ENCODE assay signal across 20 cellular contexts in the genomic region with DNA sequence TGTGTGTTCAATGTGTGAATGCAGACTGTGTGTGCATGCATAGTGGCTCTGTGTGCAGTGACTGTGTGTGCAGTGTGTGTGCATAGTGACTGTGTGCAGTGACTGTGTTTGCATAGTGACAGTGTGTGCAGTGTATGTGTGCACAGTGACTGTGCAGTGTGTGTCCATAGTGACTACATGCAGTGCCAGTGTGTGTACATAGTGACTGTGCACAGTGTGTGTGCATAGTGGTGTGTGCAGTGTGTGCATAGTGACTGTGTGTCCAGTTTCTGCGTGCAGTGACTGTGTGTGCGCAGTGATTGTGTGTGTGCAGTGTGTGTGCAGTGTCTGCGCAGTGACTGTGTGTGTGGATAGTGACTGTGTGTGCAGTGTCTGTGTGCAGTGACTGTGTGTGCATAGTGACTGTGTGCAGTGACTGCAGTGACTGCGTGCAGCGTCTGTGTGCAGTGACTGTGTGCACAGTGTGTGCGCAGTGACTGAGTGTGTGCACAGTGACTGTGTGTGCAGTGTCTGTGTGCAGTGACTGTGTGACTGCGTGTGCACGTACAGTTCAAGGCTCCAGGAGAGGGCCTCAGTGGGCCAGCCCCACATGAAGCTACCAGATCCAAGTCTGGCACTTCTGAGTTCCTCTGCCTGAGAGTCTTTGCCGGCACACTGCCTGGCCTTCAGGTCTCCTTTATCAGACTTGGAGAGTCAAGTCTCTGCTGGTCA.
DNase-seq lines count a peak whose midpoint lies in the region; ATAC-seq, FAIRE-seq and TF ChIP-seq lines count a peak whose summit lies in the region.
"Had no signal": no experiment of that assay in that cellular context is flagged by ENCODE, and none has a peak within 500 bp of the region (broad histone marks: within the 10 kb centered on the region; RNA-seq: fewer than 3 reads in every experiment).

No MANE protein-coding gene starts in this region.

- H2AFZ ChIP-seq in osteoblast (ENCODE audit: low read length): no peak overlapping the region
- H2AFZ ChIP-seq: PC-9 had no signal

- H3K4me2 ChIP-seq in osteoblast (ENCODE audit: insufficient read depth, low read length): no peak overlapping the region
- H3K4me2 ChIP-seq: PC-9 had no signal

- H3K9me3 Mint-ChIP-seq in activated naive CD8-positive, alpha-beta T cell (ENCODE audit: low read depth): no peaks in the 10 kb centered on the region

- TF ChIP-seq CTCF in osteoblast (IDR thresholded peaks at IDR 0.05; ENCODE audit: extremely low read depth, low read depth, low read length): no peak

- H3K27me3 ChIP-seq in osteoblast (ENCODE audit: insufficient read depth, low read length): no peaks in the 10 kb centered on the region
- H3K27me3 ChIP-seq: SJSA1 had no signal

- peak overlapping the region; percentile 70 for H3K4me3 Mint-ChIP-seq in activated naive CD8-positive, alpha-beta T cell

- H3K4me1 Mint-ChIP-seq in activated naive CD8-positive, alpha-beta T cell (ENCODE audit: low read depth): peaks cover 26% of the 10 kb centered on the region

- no peaks in the 10 kb centered on the region for H3K4me1 ChIP-seq in osteoblast (ENCODE audit: insufficient read depth, low read length)
- H3K4me1 ChIP-seq: left ventricle myocardium inferior, SJSA1 had no signal

- ATAC-seq in HG03457 (IDR thresholded peaks at IDR 0.05; ENCODE audit: unreplicated experiment) (no peak), GM18511 (IDR thresholded peaks at IDR 0.05; ENCODE audit: unreplicated experiment) (no peak)

- FAIRE-seq in HTR-8/SVneo (lab: Jason Lieb, UNC): peak; percentile 97
- FAIRE-seq: GM12892 had no signal

- H3K27ac Mint-ChIP-seq in activated naive CD8-positive, alpha-beta T cell: peak overlapping the region; percentile 65
- H3K27ac Mint-ChIP-seq: B cell had no signal

- no peak overlapping the region for H3K4me3 ChIP-seq in osteoblast (ENCODE audit: insufficient read depth, low read length)
- H3K4me3 ChIP-seq: left ventricle myocardium inferior, PC-9, SJSA1 had no signal

- peaks cover 2% of the 10 kb centered on the region for H4K20me1 ChIP-seq in osteoblast (ENCODE audit: insufficient read depth, low read length)

- H3K36me3 Mint-ChIP-seq in activated naive CD8-positive, alpha-beta T cell: no peaks in the 10 kb centered on the region

- H3K9me3 ChIP-seq in osteoblast (ENCODE audit: low read depth, low read length): no peaks in the 10 kb centered on the region
- H3K9me3 ChIP-seq: SJSA1 had no signal

- no peaks in the 10 kb centered on the region for H3K36me3 ChIP-seq in osteoblast (ENCODE audit: insufficient read depth, low read length)
- H3K36me3 ChIP-seq: left ventricle myocardium inferior, SJSA1 had no signal

- DNase-seq in DMS53 (lab: John Stamatoyannopoulos, UW) (peak; percentile 16), DMS53 treated with DMSO at 0.1 percent for 48 hours (lab: John Stamatoyannopoulos, UW; ENCODE audit: unreplicated experiment) (no peak), HTR-8/SVneo (ENCODE audit: insufficient read length, low spot score) (no peak), osteoblast (ENCODE audit: insufficient read length, low spot score, missing footprints) (peak; percentile 26), HuH-7 (ENCODE audit: low spot score) (no peak)
- DNase-seq: cerebellar nuclear complex, GDM1, glutamatergic neuron, left ventricle myocardium inferior, NCI-H1436 treated with DMSO at 0.1 percent for 48 hours, NCI-H2171 treated with DMSO at 0.1 percent for 48 hours, NCI-H69 had no signal

- H3K27me3 Mint-ChIP-seq in activated naive CD8-positive, alpha-beta T cell: no peaks in the 10 kb centered on the region
- H3K27me3 Mint-ChIP-seq: B cell had no signal

- no peak overlapping the region for H3K27ac ChIP-seq in osteoblast (ENCODE audit: low read depth, low read length)
- H3K27ac ChIP-seq: 22Rv1, left ventricle myocardium inferior, PC-9, SJSA1 had no signal

- H3K79me2 ChIP-seq in osteoblast (ENCODE audit: insufficient read depth, low read length): no peaks in the 10 kb centered on the region

Comparison
In these comparisons a context has a peak if more than half of its experiments do, and no peak if none do; other contexts are left out.
1. DNase-seq: peak in DMS53 (single experiment) and osteoblast (single experiment); none in DMS53 treated with DMSO at 0.1 percent for 48 hours (single experiment), HTR-8/SVneo (single experiment) and HuH-7 (single experiment).